Comparison of ENCODE assay signal across 8 cellular contexts in genomic region chr15:25933456-25934158, GRCh38.
DNase-seq lines count a peak whose midpoint lies in the region; ATAC-seq and TF ChIP-seq lines count a peak whose summit lies in the region.

No MANE protein-coding gene starts in this region.

- POLR2A ChIA-PET in activated CD8-positive, alpha-beta T cell treated with anti-CD3 and anti-CD28 coated beads for 36 hours (lab: Charles Lee): interaction anchor here (0.8 to 1.0 kb wide), 3 partner anchors 56 to 194 kb away, joined by 3 read pairs; no protein-coding TSS in a partner anchor

- H3K36me3 Mint-ChIP-seq in activated CD8-positive, alpha-beta T cell treated with anti-CD3 and anti-CD28 coated beads for 36 hours (ENCODE audit: low read depth): no peaks in the 10 kb centered on the region
- no peaks in the 10 kb centered on the region for H3K36me3 Mint-ChIP-seq in effector memory CD8-positive, alpha-beta T cell (ENCODE audit: insufficient read depth)
- H3K36me3 Mint-ChIP-seq in memory B cell: peaks cover 6% of the 10 kb centered on the region

- intact Hi-C loops in activated CD8-positive, alpha-beta T cell treated with anti-CD3 and anti-CD28 coated beads for 36 hours (cut with micrococcal nuclease): loop anchor here (1.0 to 10.0 kb wide), 4 partner anchors 146 to 419 kb away; no protein-coding TSS in a partner anchor

- ATAC-seq in GM21367 (IDR thresholded peaks at IDR 0.05; ENCODE audit: unreplicated experiment) (peak; percentile 90), memory B cell (ENCODE audit: low read depth) (peak; percentile 85)
- peak; percentile 98 for ATAC-seq in activated CD8-positive, alpha-beta T cell treated with anti-CD3 and anti-CD28 coated beads for 36 hours
- ATAC-seq in effector memory CD8-positive, alpha-beta T cell (replicated peaks): peak; percentile 97

- DNase-seq in AG09319 (ENCODE audit: extremely low read depth, low read depth): peak; percentile 65
- DNase-seq in NCI-H510A (lab: John Stamatoyannopoulos, UW): peak; percentile 13
- DNase-seq in activated CD8-positive, alpha-beta T cell treated with anti-CD3 and anti-CD28 coated beads for 36 hours: peak; percentile 83
- DNase-seq in effector memory CD8-positive, alpha-beta T cell: peak; percentile 25 to 42 (median 38)
- DNase-seq in memory B cell (ENCODE audit: low spot score in 2 of 2): peak; percentile 18 to 27
- peak; percentile 7 for DNase-seq in stimulated activated CD8-positive, alpha-beta memory T cell treated with anti-CD3 and anti-CD28 coated beads, Interleukin-12 subunit alpha, Interleukin-12 subunit beta, amount 100 ng/mL, for 24 hours (ENCODE audit: extremely low read depth)
- no peak for DNase-seq in NCI-H2196 (lab: John Stamatoyannopoulos, UW; ENCODE audit: unreplicated experiment)

- H3K4me1 Mint-ChIP-seq in activated CD8-positive, alpha-beta T cell treated with anti-CD3 and anti-CD28 coated beads for 36 hours (ENCODE audit: low read depth): peaks cover 6% of the 10 kb centered on the region
- H3K4me1 Mint-ChIP-seq in effector memory CD8-positive, alpha-beta T cell (ENCODE audit: low read depth in 2 of 2): peaks cover 3 to 6% of the 10 kb centered on the region in 2 donors
- peaks cover 6% of the 10 kb centered on the region for H3K4me1 Mint-ChIP-seq in memory B cell

- CTCF ChIA-PET in activated CD8-positive, alpha-beta T cell treated with anti-CD3 and anti-CD28 coated beads for 36 hours (lab: Charles Lee): interaction anchor here (0.6 to 3.0 kb wide), 41 partner anchors 8 to 433 kb away, joined by 3 to 19 read pairs (median 4); partner anchors contain the start of gene ATP10A

- peaks cover 4% of the 10 kb centered on the region for H3K9me3 Mint-ChIP-seq in activated CD8-positive, alpha-beta T cell treated with anti-CD3 and anti-CD28 coated beads for 36 hours
- no peaks in the 10 kb centered on the region for H3K9me3 Mint-ChIP-seq in effector memory CD8-positive, alpha-beta T cell
- H3K9me3 Mint-ChIP-seq in memory B cell: peaks cover 6% of the 10 kb centered on the region

- H3K27ac Mint-ChIP-seq in activated CD8-positive, alpha-beta T cell treated with anti-CD3 and anti-CD28 coated beads for 36 hours: peak overlapping the region; percentile 79
- H3K27ac Mint-ChIP-seq in effector memory CD8-positive, alpha-beta T cell: no peak overlapping the region
- no peak overlapping the region for H3K27ac Mint-ChIP-seq in memory B cell

- TF ChIP-seq CTCF in AG09319 (IDR thresholded peaks at IDR 0.05; ENCODE audit: low read depth, low read length): peak; percentile 90
- TF ChIP-seq CTCF in activated CD8-positive, alpha-beta T cell treated with anti-CD3 and anti-CD28 coated beads for 36 hours (IDR thresholded peaks at IDR 0.05): peak; percentile 79

- H3K4me3 Mint-ChIP-seq in activated CD8-positive, alpha-beta T cell treated with anti-CD3 and anti-CD28 coated beads for 36 hours: peak overlapping the region; percentile 81
- peak overlapping the region; percentile 70 to 82 for H3K4me3 Mint-ChIP-seq in effector memory CD8-positive, alpha-beta T cell
- peak overlapping the region; percentile 80 for H3K4me3 Mint-ChIP-seq in memory B cell

- peaks cover 2% of the 10 kb centered on the region for H3K27me3 Mint-ChIP-seq in activated CD8-positive, alpha-beta T cell treated with anti-CD3 and anti-CD28 coated beads for 36 hours
- peaks cover 2 to 14% of the 10 kb centered on the region in 2 donors for H3K27me3 Mint-ChIP-seq in effector memory CD8-positive, alpha-beta T cell
- H3K27me3 Mint-ChIP-seq in memory B cell: peaks cover 10% of the 10 kb centered on the region
